In the genomic region with DNA sequence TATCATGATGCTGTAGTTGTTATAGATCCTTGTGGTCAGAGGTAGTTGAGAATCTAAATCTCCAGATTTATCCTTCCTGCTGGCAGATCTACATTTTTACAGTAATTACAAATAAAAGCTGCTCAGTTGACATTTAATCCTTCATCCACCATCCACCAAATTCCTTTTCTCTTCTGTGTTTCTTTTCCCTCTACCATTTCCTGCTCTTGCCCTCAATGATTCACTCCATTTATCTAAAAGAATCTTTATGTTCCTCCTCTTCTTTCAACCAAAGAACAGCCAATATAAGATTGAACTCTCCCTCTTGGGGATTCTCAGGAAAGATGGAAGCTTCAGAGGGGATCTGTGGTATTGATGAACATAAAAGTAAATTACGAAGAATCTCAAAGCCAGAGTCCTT, we compare ENCODE assay signal across 19 cellular contexts. TPM values are rescaled to one million over a fixed set of nuclear protein-coding genes. Genes with fewer than 3 reads are reported as not detected.
DNase-seq lines count a peak whose midpoint lies in the region; ATAC-seq and TF ChIP-seq lines count a peak whose summit lies in the region.
"Had no signal": no experiment of that assay in that cellular context is flagged by ENCODE, and none has a peak within 500 bp of the region (broad histone marks: within the 10 kb centered on the region; RNA-seq: fewer than 3 reads in every experiment).

No MANE protein-coding gene starts in this region.

- H4K20me1 ChIP-seq in BLaER1 = peaks cover 90% of the 10 kb centered on the region

- TF ChIP-seq CTCF in brain (conservative IDR thresholded peaks at IDR 0.05) (no peak), spleen (IDR thresholded peaks at IDR 0.05 in 8 of 11, conservative IDR thresholded peaks at IDR 0.05 in 3 of 11) (no peak)

- H3K27me3 ChIP-seq in BLaER1 (no peaks in the 10 kb centered on the region), spleen (replicated peaks in 1 of 7) (no peaks in the 10 kb centered on the region)
- H3K27me3 ChIP-seq: cardiac muscle cell, esophagus muscularis mucosa, tibial artery had no signal

- H3K4me3 Mint-ChIP-seq in brain = peak overlapping the region in 4 of 5 experiments; percentile 4 to 92 (median 37)

- TF ChIP-seq POLR2A in spleen (IDR thresholded peaks at IDR 0.05) = no peak

- peak overlapping the region; percentile 51 for H3K4me2 ChIP-seq in BLaER1

- 69 to 92% (median 91%) methylated on average over 1 of the region's 1 CpG for WGBS in spleen, 5 donors

- intact Hi-C loops in spleen (cut with DNase I; ENCODE audit: low total_unique reads) = no loop called here

- H3K4me3 ChIP-seq in BLaER1 = no peak overlapping the region
- no peak overlapping the region for H3K4me3 ChIP-seq in spleen
- H3K4me3 ChIP-seq: cardiac muscle cell, esophagus muscularis mucosa, tibial artery had no signal

- H3K9ac ChIP-seq in BLaER1 = no peak overlapping the region

- H3K36me3 Mint-ChIP-seq in brain = peaks cover 39% of the 10 kb centered on the region

- H3K36me3 ChIP-seq in BLaER1 (peaks cover 22% of the 10 kb centered on the region; the same call in 1 of the 2 replicates), spleen (peaks cover 0 to 10% (median 0%) of the 10 kb centered on the region in 6 donors)
- H3K36me3 ChIP-seq: cardiac muscle cell, esophagus muscularis mucosa had no signal

- H3K9me3 ChIP-seq in BLaER1 (no peaks in the 10 kb centered on the region), spleen (no peaks in the 10 kb centered on the region)
- H3K9me3 ChIP-seq: esophagus muscularis mucosa, tibial artery had no signal

- peaks cover 8% of the 10 kb centered on the region for H3K27me3 Mint-ChIP-seq in brain

- no peak overlapping the region for H3K27ac ChIP-seq in BLaER1
- H3K27ac ChIP-seq in spleen = no peak overlapping the region
- H3K27ac ChIP-seq: cardiac muscle cell, esophagus muscularis mucosa, tibial artery had no signal

- DNase-seq in HT1080 (ENCODE audit: low read depth) (peak; percentile 63), kidney tubule cell (ENCODE audit: low spot score) (peak; percentile 39), NCI-H2171 (lab: John Stamatoyannopoulos, UW) (no peak), spleen (no peak)
- DNase-seq in stimulated activated CD4-positive, alpha-beta T cell treated with anti-CD3 and anti-CD28 coated beads, Interleukin-2, amount 100 ng/mL, for 48 hours = no peak
- DNase-seq: activated CD4-positive, CD25-positive, alpha-beta regulatory T cell treated with anti-CD3 and anti-CD28 coated beads, Interleukin-2, amount 50 U/mL, for 72 hours; COR-L47; head of caudate nucleus; left ventricle myocardium superior; NCI-H1436 treated with DMSO at 0.1 percent for 48 hours; right cardiac atrium; stimulated activated naive CD4-positive, alpha-beta T cell treated with Interleukin-2 at 50 U/mL for 16 hours; T1000; tibial artery had no signal

- ATAC-seq in HG02852 (IDR thresholded peaks at IDR 0.05; ENCODE audit: unreplicated experiment) = no peak
- ATAC-seq: left ventricle myocardium superior, right cardiac atrium had no signal

- H3K9me3 Mint-ChIP-seq in brain = no peaks in the 10 kb centered on the region

- peaks cover 73% of the 10 kb centered on the region for H3K4me1 Mint-ChIP-seq in brain

- H3K27ac Mint-ChIP-seq in brain = peak overlapping the region in 2 of 5 experiments; percentile 3 to 62

- H3K4me1 ChIP-seq in BLaER1 = peaks cover 45% of the 10 kb centered on the region
- peaks cover 41 to 93% (median 70%) of the 10 kb centered on the region in 6 donors for H3K4me1 ChIP-seq in spleen

RNA-seq across cellular contexts. Expression of a gene that starts 4.4 kb away (rescaled TPM):
- total RNA-seq in HT1080 (2014; rRNA removed; shearing (Covaris generic)) = 38.1 and 47.9 TPM in 2 replicates
- 38.2 and 71.0 TPM in 2 replicates for polyA plus RNA-seq in HT1080 (2015; cell fraction: cytosol; rRNA removed)
- 105 and 125 TPM in 2 replicates for polyA plus RNA-seq in HT1080 (2015; cell fraction: nucleus; rRNA removed)
- 5.3 TPM for polyA plus RNA-seq in brain (ENCODE audit: insufficient read depth, low read depth, low replicate concordance)
- total RNA-seq in spleen = 100 to 1,000 TPM in 3 of 7 donors, 10 to 100 TPM in 4; 47.5 to 172 (median 57.9) TPM
- polyA plus RNA-seq in spleen = 10 to 100 TPM in 2 of 3 donors, 1 to 10 TPM in 1; 9.1 to 15.9 (median 11.9) TPM

RNA-seq across cellular contexts. Expression of a gene that starts 32.0 kb away (rescaled TPM):
- total RNA-seq in HT1080 (2014; rRNA removed; shearing (Covaris generic)) = 0.48 and 0.70 TPM in 2 replicates
- polyA plus RNA-seq in HT1080 (2015; cell fraction: cytosol; rRNA removed) = 0.50 and 1.6 TPM in 2 replicates
- polyA plus RNA-seq in HT1080 (2015; cell fraction: nucleus; rRNA removed) = 0.34 and 0.87 TPM in 2 replicates
- polyA plus RNA-seq in brain (ENCODE audit: insufficient read depth, low read depth, low replicate concordance) = 38.7 TPM
- total RNA-seq in spleen = 1 to 10 TPM; 1.0 to 3.2 (median 1.7) TPM
- 1 to 10 TPM in 2 of 3 donors, under 1 TPM in 1; 0.91 to 1.4 (median 1.3) TPM for polyA plus RNA-seq in spleen

Comparison
In these comparisons a context has a peak if more than half of its experiments do, and no peak if none do; other contexts are left out.
1. DNase-seq: peak in HT1080 (single experiment) and kidney tubule cell (single experiment); none in NCI-H2171 (single experiment), stimulated activated CD4-positive, alpha-beta T cell treated with anti-CD3 and anti-CD28 coated beads, Interleukin-2, amount 100 ng/mL, for 48 hours (0 of 2) and spleen (single experiment).